Comparison of ENCODE assay signal across 8 cellular contexts in genomic region chr3:44861412-44862220, GRCh38. TPM values are rescaled to one million over a fixed set of nuclear protein-coding genes. Genes with fewer than 3 reads are reported as not detected.
DNase-seq lines count a peak whose midpoint lies in the region; ATAC-seq and TF ChIP-seq lines count a peak whose summit lies in the region.

Gene TMEM42, plus strand, starts transcription at chr3:44861912. Its CDS starts 13 bp downstream, at chr3:44861925.

- peaks cover 21% of the 10 kb centered on the region for H3F3A ChIP-seq in neural progenitor cell (ENCODE audit: low read depth)

- H3K36me3 ChIP-seq in KOPT-K1 (ENCODE audit: insufficient read depth, low read length) (peaks cover 31% of the 10 kb centered on the region), neural progenitor cell (no peaks in the 10 kb centered on the region)

- H3K9ac ChIP-seq in neural progenitor cell, result no peak within 1 kb of the TSS

- peak within 1 kb of the TSS; percentile 92 for H3K4me3 Mint-ChIP-seq in neural progenitor cell

- H3K4me1 Mint-ChIP-seq in neural progenitor cell, result peaks cover 10% of the 10 kb centered on the region

- H3K4me3 ChIP-seq in neural progenitor cell, result peak within 1 kb of the TSS; percentile 65

- H3K4me1 ChIP-seq in foreskin keratinocyte (no peaks in the 10 kb centered on the region), neural progenitor cell (peaks cover 7% of the 10 kb centered on the region)

- no peaks in the 10 kb centered on the region for H3K9me3 Mint-ChIP-seq in neural progenitor cell

- H3K27me3 ChIP-seq in foreskin keratinocyte (no peaks in the 10 kb centered on the region), neural progenitor cell (no peaks in the 10 kb centered on the region)

- H3K27ac ChIP-seq in KOPT-K1 (ENCODE audit: low read depth, low read length, poor library complexity, severe bottlenecking), result peak within 1 kb of the TSS; percentile 63
- H3K27ac ChIP-seq in foreskin keratinocyte, result peak within 1 kb of the TSS; percentile 86
- H3K27ac ChIP-seq in neural progenitor cell, result peak within 1 kb of the TSS; percentile 73

- H3K27me3 Mint-ChIP-seq in neural progenitor cell (ENCODE audit: insufficient read depth, low read depth), result peaks cover 7% of the 10 kb centered on the region

- H3K36me3 Mint-ChIP-seq in neural progenitor cell, result peaks cover 18% of the 10 kb centered on the region

- peak; percentile 35 for TF ChIP-seq CTCF in foreskin keratinocyte (conservative IDR thresholded peaks at IDR 0.05)
- TF ChIP-seq CTCF in neural progenitor cell (IDR thresholded peaks at IDR 0.05), result peak; percentile 32

- H4K20me1 ChIP-seq in neural progenitor cell (ENCODE audit: low read depth), result no peaks in the 10 kb centered on the region

- DNase-seq in Daoy (ENCODE audit: low read depth) (peak; percentile 93), SHP77 treated with DMSO at 0.1 percent for 48 hours (lab: John Stamatoyannopoulos, UW) (peak; percentile 84), foreskin keratinocyte (peak; percentile 65 to 85), neural progenitor cell (ENCODE audit: low spot score) (peak; percentile 93), stromal cell of bone marrow (ENCODE audit: low read depth) (peak; percentile 77)
- DNase-seq in activated naive CD4-positive, alpha-beta T cell (lab: John Stamatoyannopoulos, UW), result peak; percentile 59 to 78 (median 62)

- H3K79me2 ChIP-seq in neural progenitor cell (ENCODE audit: low read depth), result peaks cover 9% of the 10 kb centered on the region

- peak within 1 kb of the TSS; percentile 93 for H3K27ac Mint-ChIP-seq in neural progenitor cell

- peak within 1 kb of the TSS; percentile 87 for H3K4me2 ChIP-seq in neural progenitor cell

- H3K9me3 ChIP-seq in KOPT-K1 (ENCODE audit: insufficient read depth, low read length, poor library complexity, severe bottlenecking) (no peaks in the 10 kb centered on the region), neural progenitor cell (ENCODE audit: low read depth) (no peaks in the 10 kb centered on the region)

- ATAC-seq in GM21717 (IDR thresholded peaks at IDR 0.05; ENCODE audit: unreplicated experiment) (peak; percentile 94), foreskin keratinocyte (peak; percentile 91)

- peak within 1 kb of the TSS; percentile 71 for H2AFZ ChIP-seq in neural progenitor cell (replicated peaks)

RNA-seq across cellular contexts. Expression of gene TMEM42, which starts in this region (rescaled TPM):
- 8.5 and 11.6 TPM in 2 replicates for total RNA-seq in Daoy (2014; rRNA removed; shearing (Covaris generic))
- total RNA-seq in foreskin keratinocyte, result 12.2 and 15.8 TPM in 2 replicates
- polyA plus RNA-seq in foreskin keratinocyte, result 17.1 and 19.8 TPM in 2 replicates
- total RNA-seq in neural progenitor cell (ENCODE audit: low replicate concordance), result 10.1 and 17.7 TPM in 2 replicates

Comparison
In these comparisons a context has a peak if more than half of its experiments do, and no peak if none do; other contexts are left out.
1. Peak in every context shown above with its lines: DNase-seq, ATAC-seq, H3K4me3 ChIP-seq and H3K27ac ChIP-seq.